1 cellular context compared by ENCODE assay signal in the genomic region with DNA sequence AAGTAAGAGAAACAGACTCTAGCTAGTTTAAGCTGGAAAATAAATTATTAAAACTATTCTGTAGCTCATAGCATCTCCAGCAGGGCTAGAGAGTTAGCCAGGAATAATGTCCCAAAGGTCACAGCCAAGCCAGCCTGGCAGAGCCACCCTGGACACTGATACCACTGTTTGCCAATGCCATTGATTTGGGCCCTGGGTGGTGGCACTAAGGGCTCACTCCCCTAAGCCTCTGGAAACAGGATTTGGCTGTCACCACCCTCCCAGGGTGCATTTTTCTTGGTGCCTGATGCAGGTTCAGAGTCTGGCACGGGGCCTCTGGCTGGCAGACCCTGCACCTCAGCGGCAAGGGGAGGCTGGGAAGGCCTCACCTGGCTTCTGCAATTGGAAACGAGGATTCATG.
TF ChIP-seq lines count a peak whose summit lies in the region.

No MANE protein-coding gene starts in this region.

TF ChIP-seq in A549, 52 proteins besides CTCF, POLR2A, EP300 and RAD21:
- TF ChIP-seq SREBF2 (IDR thresholded peaks at IDR 0.05) (no peak), HOXB13 (CRISPR knock-in tag; IDR thresholded peaks at IDR 0.05; ENCODE audit: low read depth) (no peak), RCOR1 (IDR thresholded peaks at IDR 0.05; ENCODE audit: low read depth, low read length) (no peak), ZSCAN20 (CRISPR knock-in tag; IDR thresholded peaks at IDR 0.05) (no peak), CBX2 (IDR thresholded peaks at IDR 0.05; ENCODE audit: borderline replicate concordance, low read depth) (no peak), FOSB (CRISPR knock-in tag; IDR thresholded peaks at IDR 0.05) (no peak), TP53 (CRISPR knock-in tag; IDR thresholded peaks at IDR 0.05) (no peak)
- TF ChIP-seq, protein P1, sequence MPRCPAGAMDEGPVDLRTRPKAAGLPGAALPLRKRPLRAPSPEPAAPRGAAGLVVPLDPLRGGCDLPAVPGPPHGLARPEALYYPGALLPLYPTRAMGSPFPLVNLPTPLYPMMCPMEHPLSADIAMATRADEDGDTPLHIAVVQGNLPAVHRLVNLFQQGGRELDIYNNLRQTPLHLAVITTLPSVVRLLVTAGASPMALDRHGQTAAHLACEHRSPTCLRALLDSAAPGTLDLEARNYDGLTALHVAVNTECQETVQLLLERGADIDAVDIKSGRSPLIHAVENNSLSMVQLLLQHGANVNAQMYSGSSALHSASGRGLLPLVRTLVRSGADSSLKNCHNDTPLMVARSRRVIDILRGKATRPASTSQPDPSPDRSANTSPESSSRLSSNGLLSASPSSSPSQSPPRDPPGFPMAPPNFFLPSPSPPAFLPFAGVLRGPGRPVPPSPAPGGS (IDR thresholded peaks at IDR 0.05), result no peak
